20 cellular contexts compared by ENCODE assay signal in the genomic region with DNA sequence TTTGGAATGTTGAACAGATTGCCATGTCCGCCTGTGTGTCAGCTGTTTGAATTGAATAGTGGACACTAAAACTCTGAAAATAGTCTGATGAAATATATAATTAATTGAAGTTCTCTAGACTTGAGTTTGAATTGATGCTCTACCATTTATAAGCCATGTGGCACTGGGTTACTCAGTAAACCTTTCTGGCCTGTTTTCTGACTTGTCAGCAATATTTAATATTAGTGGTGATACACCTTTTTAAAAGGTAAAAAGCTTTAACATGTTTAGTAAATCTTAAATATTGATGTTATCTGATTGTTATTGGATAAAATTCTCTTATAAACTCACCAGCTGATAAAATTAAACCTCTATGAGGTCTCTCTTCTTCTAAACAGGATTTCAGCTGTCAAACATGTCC.
"Had no signal": no experiment of that assay in that cellular context is flagged by ENCODE, and none has a peak within 500 bp of the region (broad histone marks: within the 10 kb centered on the region; RNA-seq: fewer than 3 reads in every experiment).

No MANE protein-coding gene starts in this region.

- H3K27me3 ChIP-seq: SJSA1 had no signal

- H3K4me1 ChIP-seq: SJSA1 had no signal

- H3K4me1 Mint-ChIP-seq: IgD-negative memory B cell had no signal

- FAIRE-seq: RCC 7860 had no signal

- H3K9me3 ChIP-seq: SJSA1 had no signal

- H3K36me3 Mint-ChIP-seq: IgD-negative memory B cell had no signal

- H3K27ac Mint-ChIP-seq: IgD-negative memory B cell had no signal

- DNase-seq: KBM-7, NCI-H1048, NCI-H1105 treated with DMSO at 0.1 percent for 48 hours, NCI-H1417 treated with DMSO at 0.1 percent for 48 hours, NCI-H146, NCI-H1694 treated with DMSO at 0.1 percent for 48 hours, NCI-H1930, NCI-H2081, NCI-H2107, NCI-H2227 treated with DMSO at 0.1 percent for 48 hours, NCI-H524, NCI-H526 treated with DMSO at 0.1 percent for 48 hours, NCI-H748 treated with DMSO at 0.1 percent for 48 hours, Right ventricle myocardium superior, RPMI8226, SIG-M5 had no signal

- H3K4me3 Mint-ChIP-seq: IgD-negative memory B cell had no signal

- H3K4me3 ChIP-seq: SJSA1, SK-N-MC had no signal

- H3K27ac ChIP-seq: SJSA1, SK-N-MC had no signal

- H3K36me3 ChIP-seq: SJSA1 had no signal
